ENCODE assay signal across 8 cellular contexts in the genomic region with DNA sequence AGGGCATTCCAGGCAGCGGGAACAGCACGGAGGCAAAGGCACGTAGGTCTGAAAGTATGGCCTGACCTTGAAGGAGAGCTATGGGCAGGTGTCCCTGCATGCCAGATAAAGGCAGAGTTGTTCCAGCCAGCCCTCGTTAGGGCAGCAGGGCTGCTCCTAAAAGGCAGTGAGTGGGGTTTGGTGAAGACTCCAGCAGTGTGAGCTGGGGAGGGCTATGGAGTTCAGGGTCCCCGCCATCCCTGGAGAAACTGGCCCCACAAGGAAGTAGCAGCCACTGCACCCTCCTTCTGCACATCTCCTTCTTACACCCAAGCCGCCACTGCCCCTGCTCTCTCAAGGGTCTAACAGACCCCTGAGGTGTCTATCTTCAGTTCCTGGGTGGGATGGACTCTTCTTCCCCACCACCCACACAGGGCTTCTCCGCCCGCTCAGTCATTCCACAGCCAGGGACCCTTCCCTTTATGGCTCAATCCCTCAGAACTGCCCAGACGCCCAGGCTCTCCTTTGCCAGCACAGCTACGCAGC. TPM values are rescaled to one million over a fixed set of nuclear protein-coding genes. Genes with fewer than 3 reads are reported as not detected.
DNase-seq lines count a peak whose midpoint lies in the region; ATAC-seq and TF ChIP-seq lines count a peak whose summit lies in the region.

No MANE protein-coding gene starts in this region.

- no peaks in the 10 kb centered on the region for H3K27me3 ChIP-seq in skeletal muscle satellite cell (ENCODE audit: control insufficient read depth, insufficient read depth, low read length)

- no peaks in the 10 kb centered on the region for H3K27me3 Mint-ChIP-seq in activated CD4-positive, alpha-beta memory T cell treated with anti-CD3 and anti-CD28 coated beads for 36 hours

- CTCF ChIA-PET in activated CD4-positive, alpha-beta memory T cell treated with anti-CD3 and anti-CD28 coated beads for 36 hours (lab: Charles Lee), result interaction anchor here (1.0 to 7.5 kb wide), 9 partner anchors 11 to 267 kb away, joined by 3 to 78 read pairs (median 5); no protein-coding TSS in a partner anchor

- peak overlapping the region; percentile 99 for H3K4me2 ChIP-seq in skeletal muscle satellite cell (ENCODE audit: low read length)

- POLR2A ChIA-PET in activated CD4-positive, alpha-beta memory T cell treated with anti-CD3 and anti-CD28 coated beads for 36 hours (lab: Charles Lee), result interaction anchor here (0.7 to 8.9 kb wide), 11 partner anchors 12 to 976 kb away, joined by 3 to 100 read pairs (median 4); partner anchors contain the start of genes ATP6V1G1, C9orf43 and POLE3

- intact Hi-C loops in activated CD4-positive, alpha-beta memory T cell treated with anti-CD3 and anti-CD28 coated beads for 36 hours (cut with micrococcal nuclease), result loop anchor here (2.0 to 5.0 kb wide), 5 partner anchors 48 to 606 kb away; partner anchors contain the start of gene ATP6V1G1
- intact Hi-C loops in left ventricle myocardium superior (cut with micrococcal nuclease), result no loop called here

- H3K4me1 Mint-ChIP-seq in activated CD4-positive, alpha-beta memory T cell treated with anti-CD3 and anti-CD28 coated beads for 36 hours (ENCODE audit: low read depth), result peaks cover 67% of the 10 kb centered on the region

- TF ChIP-seq POLR2A in GM18505 (IDR thresholded peaks at IDR 0.05; ENCODE audit: borderline replicate concordance, extremely low read depth, insufficient read depth, insufficient read length), result peak; percentile 59

- H3K9me3 Mint-ChIP-seq in activated CD4-positive, alpha-beta memory T cell treated with anti-CD3 and anti-CD28 coated beads for 36 hours, result no peaks in the 10 kb centered on the region

- peaks cover 53% of the 10 kb centered on the region for H3K36me3 Mint-ChIP-seq in activated CD4-positive, alpha-beta memory T cell treated with anti-CD3 and anti-CD28 coated beads for 36 hours

- peaks cover 57% of the 10 kb centered on the region for H3K4me1 ChIP-seq in skeletal muscle satellite cell (ENCODE audit: control insufficient read depth, insufficient read depth, low read length)

- DNase-seq in activated CD4-positive, alpha-beta memory T cell treated with anti-CD3 and anti-CD28 coated beads for 36 hours, result no peak
- no peak for DNase-seq in left ventricle myocardium superior
- DNase-seq in activated CD4-positive, CD25-positive, alpha-beta regulatory T cell treated with anti-CD3 and anti-CD28 coated beads, Interleukin-2, amount 50 U/mL, for 72 hours, result no peak
- no peak for DNase-seq in kidney glomerular epithelial cell (lab: John Stamatoyannopoulos, UW)
- no peak for DNase-seq in NCI-H1694 treated with DMSO at 0.1 percent for 48 hours (lab: John Stamatoyannopoulos, UW)

- H3K36me3 ChIP-seq in skeletal muscle satellite cell (ENCODE audit: insufficient read depth, low read length), result no peaks in the 10 kb centered on the region

- H3K9ac ChIP-seq in skeletal muscle satellite cell (ENCODE audit: low read depth, low read length), result peak overlapping the region; percentile 88

- H3K4me3 ChIP-seq in skeletal muscle satellite cell (ENCODE audit: low read length), result peak overlapping the region; percentile 77

- ATAC-seq in GM18505 (IDR thresholded peaks at IDR 0.05; ENCODE audit: unreplicated experiment) (no peak), left ventricle myocardium superior (peak; percentile 17), GM21528 (IDR thresholded peaks at IDR 0.05; ENCODE audit: low FRiP score, unreplicated experiment) (no peak)

- H3K4me3 Mint-ChIP-seq in activated CD4-positive, alpha-beta memory T cell treated with anti-CD3 and anti-CD28 coated beads for 36 hours, result peak overlapping the region; percentile 99

- H3K27ac Mint-ChIP-seq in activated CD4-positive, alpha-beta memory T cell treated with anti-CD3 and anti-CD28 coated beads for 36 hours, result peak overlapping the region; percentile 94

- H3K9me3 ChIP-seq in skeletal muscle satellite cell (replicated peaks; ENCODE audit: low read length), result no peaks in the 10 kb centered on the region

RNA-seq across cellular contexts. Expression of gene AKNA, which starts 1.4 kb away (rescaled TPM):
- total RNA-seq in activated CD4-positive, alpha-beta memory T cell treated with anti-CD3 and anti-CD28 coated beads for 36 hours, result 100 to 1,000 TPM; 127 to 130 TPM
- 5.1 TPM for total RNA-seq in left ventricle myocardium superior
- 5.7 and 11.2 TPM in 2 replicates for total RNA-seq in skeletal muscle satellite cell (2012; rRNA removed)

RNA-seq across cellular contexts. Expression of gene ORM2, which starts 56.8 kb away (rescaled TPM):
- not detected for total RNA-seq in activated CD4-positive, alpha-beta memory T cell treated with anti-CD3 and anti-CD28 coated beads for 36 hours
- not detected for total RNA-seq in left ventricle myocardium superior
- not detected in 2 replicates for total RNA-seq in skeletal muscle satellite cell (2012; rRNA removed)

Comparison
In these comparisons a context has a peak if more than half of its experiments do, and no peak if none do; other contexts are left out.
1. RNA of gene AKNA, which starts 1.4 kb away (total RNA-seq): 127 to 130 TPM in activated CD4-positive, alpha-beta memory T cell treated with anti-CD3 and anti-CD28 coated beads for 36 hours; 5.1 TPM in left ventricle myocardium superior (single experiment); every median in the first group is over 10 times any median in the second.